11 cellular contexts compared by ENCODE assay signal in the genomic region with DNA sequence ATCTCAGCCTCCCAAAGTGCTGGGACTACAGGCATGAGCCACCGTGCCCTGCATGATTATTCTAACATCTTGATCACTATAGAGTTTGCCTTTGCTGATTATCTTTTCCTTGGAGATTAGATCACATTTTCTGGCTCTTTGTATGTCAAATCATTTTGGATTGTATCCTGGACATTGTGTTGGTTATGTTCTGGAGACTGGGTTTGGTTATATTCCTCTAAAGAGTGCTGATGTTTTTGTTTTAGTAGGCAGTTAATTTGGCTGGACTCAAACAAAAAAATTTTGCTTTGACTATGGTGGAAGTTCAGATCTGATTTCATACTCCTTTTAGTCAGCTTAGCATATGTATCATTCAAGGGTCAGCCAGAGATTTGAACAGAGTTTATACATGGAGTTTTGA.
"Had no signal": no experiment of that assay in that cellular context is flagged by ENCODE, and none has a peak within 500 bp of the region (broad histone marks: within the 10 kb centered on the region; RNA-seq: fewer than 3 reads in every experiment).

No MANE protein-coding gene starts in this region.

- ATAC-seq: GM23338, HCT116 had no signal

- H3K4me3 Mint-ChIP-seq: GM23338, H9, HFFc6 had no signal

- H3K9ac ChIP-seq: GM23248 had no signal

- H3K27ac ChIP-seq: GM23248 had no signal

- H2AFZ ChIP-seq: GM23248, GM23338 had no signal

- H3K4me3 ChIP-seq: GM23248, GM23338, HAP-1 had no signal

- H3K4me1 Mint-ChIP-seq: GM23338, H9 had no signal

- H3K36me3 ChIP-seq: HAP-1 had no signal

- H3K4me2 ChIP-seq: GM23338 had no signal

- DNase-seq: GM23248, GOT3, H7, H9, HCEC 1CT, HFFc6 had no signal

- FAIRE-seq: H1, H54 had no signal

- H3K4me1 ChIP-seq: HAP-1 had no signal

- H3K27ac Mint-ChIP-seq: GM23338, H9, HFFc6 had no signal
